In the genomic region with DNA sequence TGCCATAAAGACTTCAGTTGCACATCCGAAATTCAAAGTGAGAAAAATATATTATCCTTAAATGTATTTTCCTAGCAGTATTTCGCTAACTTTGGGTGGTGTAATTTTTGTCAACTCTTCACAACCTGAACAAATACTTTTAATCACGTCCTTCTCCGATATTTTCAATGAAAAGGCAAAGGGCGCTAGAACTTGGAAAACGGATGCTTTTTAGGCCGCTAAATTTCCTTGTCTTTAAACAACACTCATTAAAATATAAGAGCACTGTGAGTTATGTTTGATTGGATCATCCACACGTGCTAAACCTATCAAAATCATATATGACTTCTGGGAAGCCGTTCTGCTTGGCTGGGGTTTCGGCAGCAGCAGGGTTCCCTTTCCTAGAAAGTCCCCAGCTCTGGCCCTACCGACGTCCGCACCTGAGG, we compare ENCODE assay signal across 8 cellular contexts. TPM values are rescaled to one million over a fixed set of nuclear protein-coding genes. Genes with fewer than 3 reads are reported as not detected.
DNase-seq lines count a peak whose midpoint lies in the region; ATAC-seq lines count a peak whose summit lies in the region.

No MANE protein-coding gene starts in this region.

- peak overlapping the region; percentile 99 for H3K27ac Mint-ChIP-seq in activated CD4-positive, alpha-beta T cell treated with anti-CD3 and anti-CD28 coated beads for 36 hours
- peak overlapping the region; percentile 98 for H3K27ac Mint-ChIP-seq in activated CD4-positive, alpha-beta memory T cell treated with anti-CD3 and anti-CD28 coated beads for 36 hours

- intact Hi-C loops in activated CD4-positive, alpha-beta T cell treated with anti-CD3 and anti-CD28 coated beads for 36 hours (cut with DNase I, micrococcal nuclease) = loop anchor here (1.0 to 5.0 kb wide), 8 partner anchors 46 to 1969 kb away; partner anchors contain the start of genes PSPC1 (in 2 of the 2), EEF1AKMT1 (in 1 of the 2), MICU2 (in 1 of the 2) and ZMYM2 (in 1 of the 2)
- intact Hi-C loops in activated CD4-positive, alpha-beta memory T cell treated with anti-CD3 and anti-CD28 coated beads for 36 hours (cut with micrococcal nuclease) = loop anchor here (1.0 kb wide), 5 partner anchors 46 to 528 kb away; partner anchors contain the start of gene GJA3

- peak overlapping the region; percentile 99 for H3K4me3 Mint-ChIP-seq in activated CD4-positive, alpha-beta T cell treated with anti-CD3 and anti-CD28 coated beads for 36 hours
- H3K4me3 Mint-ChIP-seq in activated CD4-positive, alpha-beta memory T cell treated with anti-CD3 and anti-CD28 coated beads for 36 hours = peak overlapping the region; percentile 100

- H3K27me3 Mint-ChIP-seq in activated CD4-positive, alpha-beta T cell treated with anti-CD3 and anti-CD28 coated beads for 36 hours = no peaks in the 10 kb centered on the region
- peaks cover 2% of the 10 kb centered on the region for H3K27me3 Mint-ChIP-seq in activated CD4-positive, alpha-beta memory T cell treated with anti-CD3 and anti-CD28 coated beads for 36 hours

- peak; percentile 40 for ATAC-seq in activated CD4-positive, alpha-beta T cell treated with anti-CD3 and anti-CD28 coated beads for 36 hours
- ATAC-seq in GM21390 (IDR thresholded peaks at IDR 0.05; ENCODE audit: unreplicated experiment) = no peak
- ATAC-seq in activated CD4-positive, CD25-positive, alpha-beta regulatory T cell treated with anti-CD3 and anti-CD28 coated beads, Interleukin-2, amount 50 U/mL, for 24 hours = no peak

- POLR2A ChIA-PET in activated CD4-positive, alpha-beta T cell treated with anti-CD3 and anti-CD28 coated beads for 36 hours (lab: Charles Lee) = no interaction called here
- POLR2A ChIA-PET in activated CD4-positive, alpha-beta memory T cell treated with anti-CD3 and anti-CD28 coated beads for 36 hours (lab: Charles Lee) = interaction anchor here (0.7 to 1.8 kb wide), 4 partner anchors 13 to 150 kb away, joined by 3 to 5 read pairs (median 4); partner anchors contain the start of gene PSPC1

- H3K4me3 ChIP-seq in iPS-18c (ENCODE audit: insufficient read depth, low read depth, low read length) = peak overlapping the region; percentile 93
- peak overlapping the region; percentile 73 to 100 (median 92) for H3K4me3 ChIP-seq in subcutaneous abdominal adipose tissue (ENCODE audit: low read depth in 1 of 5, low read length in 5 of 5)

- H3K36me3 ChIP-seq in subcutaneous abdominal adipose tissue (ENCODE audit: control insufficient read depth in 5 of 5, insufficient read depth in 5 of 5, low read length in 5 of 5) = no peaks in the 10 kb centered on the region

- CTCF ChIA-PET in activated CD4-positive, alpha-beta T cell treated with anti-CD3 and anti-CD28 coated beads for 36 hours (lab: Charles Lee) = interaction anchor here (0.6 to 1.4 kb wide), 3 partner anchors 45 to 213 kb away, joined by 3 to 4 read pairs (median 4); no protein-coding TSS in a partner anchor
- CTCF ChIA-PET in activated CD4-positive, alpha-beta memory T cell treated with anti-CD3 and anti-CD28 coated beads for 36 hours (lab: Charles Lee) = interaction anchor here (0.5 to 0.7 kb wide), 2 partner anchors 28 to 97 kb away, joined by 3 to 4 read pairs; no protein-coding TSS in a partner anchor

- no peaks in the 10 kb centered on the region for H3K9me3 ChIP-seq in iPS-18c (ENCODE audit: control insufficient read depth, insufficient read depth, low read length)
- no peaks in the 10 kb centered on the region for H3K9me3 ChIP-seq in subcutaneous abdominal adipose tissue (ENCODE audit: control insufficient read depth in 5 of 5, low read length in 5 of 5)

- H3K27ac ChIP-seq in subcutaneous abdominal adipose tissue (ENCODE audit: low read depth, low read length) = peak overlapping the region; percentile 89

- H3K9ac ChIP-seq in subcutaneous abdominal adipose tissue (ENCODE audit: low read length in 5 of 5) = peak overlapping the region in 4 of 5 donors; percentile 65 to 94 (median 82)

- no peak for DNase-seq in activated CD4-positive, alpha-beta T cell treated with anti-CD3 and anti-CD28 coated beads for 36 hours
- no peak for DNase-seq in activated CD4-positive, alpha-beta T cell treated with anti-CD3 and anti-CD28 coated beads for 4 hours
- DNase-seq in activated CD4-positive, alpha-beta memory T cell treated with anti-CD3 and anti-CD28 coated beads for 36 hours = no peak
- DNase-seq in ureter (ENCODE audit: low spot score) = no peak

- H3K36me3 Mint-ChIP-seq in activated CD4-positive, alpha-beta T cell treated with anti-CD3 and anti-CD28 coated beads for 36 hours (ENCODE audit: low read depth) = peaks cover 18% of the 10 kb centered on the region
- peaks cover 7% of the 10 kb centered on the region for H3K36me3 Mint-ChIP-seq in activated CD4-positive, alpha-beta memory T cell treated with anti-CD3 and anti-CD28 coated beads for 36 hours

- peaks cover 23% of the 10 kb centered on the region for H3K4me1 Mint-ChIP-seq in activated CD4-positive, alpha-beta T cell treated with anti-CD3 and anti-CD28 coated beads for 36 hours
- H3K4me1 Mint-ChIP-seq in activated CD4-positive, alpha-beta memory T cell treated with anti-CD3 and anti-CD28 coated beads for 36 hours (ENCODE audit: low read depth) = peaks cover 23% of the 10 kb centered on the region

- no peaks in the 10 kb centered on the region for H3K27me3 ChIP-seq in subcutaneous abdominal adipose tissue (ENCODE audit: control insufficient read depth in 5 of 5, insufficient read depth in 4 of 5, low read length in 5 of 5)

- no peaks in the 10 kb centered on the region for H3K9me3 Mint-ChIP-seq in activated CD4-positive, alpha-beta T cell treated with anti-CD3 and anti-CD28 coated beads for 36 hours (ENCODE audit: low read depth)
- H3K9me3 Mint-ChIP-seq in activated CD4-positive, alpha-beta memory T cell treated with anti-CD3 and anti-CD28 coated beads for 36 hours = peaks cover 4% of the 10 kb centered on the region

- peaks cover 0 to 28% (median 18%) of the 10 kb centered on the region in 5 donors for H3K4me1 ChIP-seq in subcutaneous abdominal adipose tissue (ENCODE audit: control insufficient read depth in 5 of 5, insufficient read depth in 5 of 5, low read length in 5 of 5)

RNA-seq across cellular contexts. Expression of gene MPHOSPH8, which starts 0.5 kb away (rescaled TPM):
- total RNA-seq in activated CD4-positive, alpha-beta T cell treated with anti-CD3 and anti-CD28 coated beads for 36 hours = 10 to 100 TPM; 39.1 to 39.8 TPM
- 10 to 100 TPM; 32.6 to 37.6 TPM for total RNA-seq in activated CD4-positive, alpha-beta memory T cell treated with anti-CD3 and anti-CD28 coated beads for 36 hours
- 35.6 TPM for total RNA-seq in ureter
